ENCODE assay signal across 28 cellular contexts in genomic region chr9:28671000-28671399, GRCh38.
"Had no signal": no experiment of that assay in that cellular context is flagged by ENCODE, and none has a peak within 500 bp of the region (broad histone marks: within the 10 kb centered on the region; RNA-seq: fewer than 3 reads in every experiment).

No MANE protein-coding gene starts in this region.

- H3K9ac ChIP-seq: neural progenitor cell, parathyroid adenoma had no signal

- H3K79me2 ChIP-seq: parathyroid adenoma had no signal

- H3K27ac Mint-ChIP-seq: natural killer cell treated with Interleukin-12 subunit alpha and Interleukin-12 subunit beta and Interleukin-15 and Interleukin-18, amount 100 ng/mL, for 72 hours; neural progenitor cell; progenitor cell of endocrine pancreas; stimulated activated effector memory CD8-positive, alpha-beta T cell treated with anti-CD3 and anti-CD28 coated beads, Interleukin-12 subunit alpha, Interleukin-12 subunit beta, amount 100 ng/mL, for 72 hours; stimulated activated naive B cell treated with anti-CD40 and anti-IgM and Interleukin-4, amounts not matched to agents 10 μg/mL and 1 μg/mL and 100 μg/mL, for 72 hours; stimulated activated naive CD8-positive, alpha-beta T cell treated with anti-CD3 and anti-CD28 coated beads, Interleukin-15, Interleukin-2, amounts not matched to agents 100 ng/mL and 50 ng/mL, for 24 hours had no signal

- FAIRE-seq: small intestine, urothelium cell line had no signal

- H3K4me2 ChIP-seq: neural progenitor cell had no signal

- ATAC-seq: natural killer cell treated with Interleukin-12 subunit alpha and Interleukin-12 subunit beta and Interleukin-15 and Interleukin-18, amount 100 ng/mL, for 72 hours; psoas muscle; right cardiac atrium; right lobe of liver; stimulated activated effector memory CD8-positive, alpha-beta T cell treated with anti-CD3 and anti-CD28 coated beads, Interleukin-12 subunit alpha, Interleukin-12 subunit beta, amount 100 ng/mL, for 72 hours; stimulated activated naive B cell treated with anti-CD40 and anti-IgM and Interleukin-4, amounts not matched to agents 10 μg/mL and 1 μg/mL and 100 μg/mL, for 72 hours had no signal

- H3K36me3 ChIP-seq: neural progenitor cell, ovary, right lobe of liver, sigmoid colon, stomach, thoracic aorta, thyroid gland, tibial nerve, upper lobe of left lung, vagina had no signal

- H3K36me3 Mint-ChIP-seq: natural killer cell treated with Interleukin-12 subunit alpha and Interleukin-12 subunit beta and Interleukin-15 and Interleukin-18, amount 100 ng/mL, for 72 hours; neural progenitor cell; stimulated activated effector memory CD8-positive, alpha-beta T cell treated with anti-CD3 and anti-CD28 coated beads, Interleukin-12 subunit alpha, Interleukin-12 subunit beta, amount 100 ng/mL, for 72 hours; stimulated activated naive B cell treated with anti-CD40 and anti-IgM and Interleukin-4, amounts not matched to agents 10 μg/mL and 1 μg/mL and 100 μg/mL, for 72 hours had no signal

- H3K4me1 Mint-ChIP-seq: neural progenitor cell; stimulated activated effector memory CD8-positive, alpha-beta T cell treated with anti-CD3 and anti-CD28 coated beads, Interleukin-12 subunit alpha, Interleukin-12 subunit beta, amount 100 ng/mL, for 72 hours; stimulated activated naive B cell treated with anti-CD40 and anti-IgM and Interleukin-4, amounts not matched to agents 10 μg/mL and 1 μg/mL and 100 μg/mL, for 72 hours had no signal

- H3K9me3 ChIP-seq: ovary, psoas muscle, right lobe of liver, sigmoid colon, stomach, thoracic aorta, thyroid gland, tibial nerve, upper lobe of left lung, vagina had no signal

- H3K27ac ChIP-seq: neural progenitor cell, ovary, parathyroid adenoma, psoas muscle, right lobe of liver, sigmoid colon, stomach, thoracic aorta, thyroid gland, tibial nerve, upper lobe of left lung, vagina had no signal

- H3K27me3 ChIP-seq: neural progenitor cell, ovary, right lobe of liver, sigmoid colon, stomach, thyroid gland, tibial nerve, upper lobe of left lung, vagina had no signal

- H2AFZ ChIP-seq: neural progenitor cell, parathyroid adenoma had no signal

- DNase-seq: occipital lobe; ovary; posterior cingulate gyrus; psoas muscle; right cardiac atrium; right lobe of liver; sigmoid colon; small intestine; stimulated activated CD4-positive, alpha-beta T cell treated with anti-CD3 and anti-CD28 coated beads, Interleukin-15, amount 100 ng/mL, for 24 hours; stimulated activated CD4-positive, alpha-beta T cell treated with anti-CD3 and anti-CD28 coated beads, Interleukin-2, amount 100 ng/mL, for 24 hours; stimulated activated CD4-positive, alpha-beta T cell treated with anti-CD3 and anti-CD28 coated beads, Interleukin-2, amount 100 ng/mL, for 48 hours; stimulated activated CD4-positive, alpha-beta T cell treated with anti-CD3 and anti-CD28 coated beads, Interleukin-4, amount 100 ng/mL, for 24 hours; stimulated activated naive B cell treated with anti-CD40 and anti-IgM and Interleukin-4, amounts not matched to agents 10 μg/mL and 1 μg/mL and 100 μg/mL, for 72 hours; stimulated activated naive CD4-positive, alpha-beta T cell treated with Interleukin-2 at 50 U/mL for 16 hours; stomach; thyroid gland; trophoblast cell; upper lobe of left lung had no signal

- H3K4me3 Mint-ChIP-seq: natural killer cell treated with Interleukin-12 subunit alpha and Interleukin-12 subunit beta and Interleukin-15 and Interleukin-18, amount 100 ng/mL, for 72 hours; neural progenitor cell; stimulated activated effector memory CD8-positive, alpha-beta T cell treated with anti-CD3 and anti-CD28 coated beads, Interleukin-12 subunit alpha, Interleukin-12 subunit beta, amount 100 ng/mL, for 72 hours; stimulated activated naive B cell treated with anti-CD40 and anti-IgM and Interleukin-4, amounts not matched to agents 10 μg/mL and 1 μg/mL and 100 μg/mL, for 72 hours; stimulated activated naive CD8-positive, alpha-beta T cell treated with anti-CD3 and anti-CD28 coated beads, Interleukin-15, Interleukin-2, amounts not matched to agents 100 ng/mL and 50 ng/mL, for 24 hours had no signal

- H3K9me3 Mint-ChIP-seq: natural killer cell treated with Interleukin-12 subunit alpha and Interleukin-12 subunit beta and Interleukin-15 and Interleukin-18, amount 100 ng/mL, for 72 hours; neural progenitor cell; stimulated activated naive B cell treated with anti-CD40 and anti-IgM and Interleukin-4, amounts not matched to agents 10 μg/mL and 1 μg/mL and 100 μg/mL, for 72 hours; stimulated activated naive CD8-positive, alpha-beta T cell treated with anti-CD3 and anti-CD28 coated beads, Interleukin-15, Interleukin-2, amounts not matched to agents 100 ng/mL and 50 ng/mL, for 24 hours had no signal

- H3K27me3 Mint-ChIP-seq: natural killer cell treated with Interleukin-12 subunit alpha and Interleukin-12 subunit beta and Interleukin-15 and Interleukin-18, amount 100 ng/mL, for 72 hours; progenitor cell of endocrine pancreas; stimulated activated naive B cell treated with anti-CD40 and anti-IgM and Interleukin-4, amounts not matched to agents 10 μg/mL and 1 μg/mL and 100 μg/mL, for 72 hours; stimulated activated naive CD8-positive, alpha-beta T cell treated with anti-CD3 and anti-CD28 coated beads, Interleukin-15, Interleukin-2, amounts not matched to agents 100 ng/mL and 50 ng/mL, for 24 hours had no signal

- H3K4me3 ChIP-seq: neural progenitor cell, ovary, psoas muscle, right lobe of liver, sigmoid colon, stomach, thoracic aorta, thyroid gland, tibial nerve, upper lobe of left lung, vagina had no signal

- H3K4me1 ChIP-seq: neural progenitor cell, parathyroid adenoma, psoas muscle, right lobe of liver, sigmoid colon, stomach, thyroid gland, tibial nerve, upper lobe of left lung, vagina had no signal
